Comparison of ENCODE assay signal across 35 cellular contexts in the genomic region with DNA sequence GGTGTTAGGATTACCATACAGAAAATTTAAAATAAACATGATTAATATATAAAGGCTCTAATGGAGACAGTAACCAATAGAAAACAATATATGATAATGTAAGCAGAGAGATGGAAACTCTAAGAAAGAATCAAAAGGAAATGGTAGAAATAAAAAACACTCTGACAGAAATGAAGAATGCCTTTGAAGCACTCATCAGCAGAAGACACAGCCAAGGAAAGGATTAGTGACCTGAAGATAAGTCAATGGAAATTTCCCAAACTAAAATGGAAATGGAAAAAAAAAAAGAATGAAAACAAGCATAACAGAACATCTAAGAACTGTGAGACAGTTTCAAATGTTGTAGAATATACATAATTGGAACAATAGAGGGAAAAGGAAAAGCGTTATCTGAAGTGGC.
"Had no signal": no experiment of that assay in that cellular context is flagged by ENCODE, and none has a peak within 500 bp of the region (broad histone marks: within the 10 kb centered on the region; RNA-seq: fewer than 3 reads in every experiment).

No MANE protein-coding gene starts in this region.

- H3K27me3 ChIP-seq: MG63 had no signal

- DNase-seq: Kasumi-1, MG63, MM.1S, MV-4-11, NCI-H1048, NCI-H1092, NCI-H1092 treated with DMSO at 0.1 percent for 48 hours, NCI-H1105, NCI-H1105 treated with DMSO at 0.1 percent for 48 hours, NCI-H1417, NCI-H1417 treated with DMSO at 0.1 percent for 48 hours, NCI-H1436, NCI-H1436 treated with DMSO at 0.1 percent for 48 hours, NCI-H146, NCI-H1694, NCI-H1694 treated with DMSO at 0.1 percent for 48 hours, NCI-H187, NCI-H187 treated with DMSO at 0.1 percent for 48 hours, NCI-H1930, NCI-H2029, NCI-H2029 treated with DMSO at 0.1 percent for 48 hours, NCI-H2081, NCI-H2081 treated with DMSO at 0.1 percent for 48 hours, NCI-H2107, NCI-H2171, NCI-H2171 treated with DMSO at 0.1 percent for 48 hours, NCI-H2227 treated with DMSO at 0.1 percent for 48 hours, NCI-H226, NCI-H345, NCI-H446, NCI-H446 treated with DMSO at 0.1 percent for 48 hours, NCI-H510A, NCI-H510A treated with DMSO at 0.1 percent for 48 hours, NCI-H524, NCI-H526 had no signal

- H3K4me3 ChIP-seq: MG63 had no signal

- H3K36me3 ChIP-seq: MG63 had no signal
